Comparison of ENCODE assay signal across 18 cellular contexts in the genomic region with DNA sequence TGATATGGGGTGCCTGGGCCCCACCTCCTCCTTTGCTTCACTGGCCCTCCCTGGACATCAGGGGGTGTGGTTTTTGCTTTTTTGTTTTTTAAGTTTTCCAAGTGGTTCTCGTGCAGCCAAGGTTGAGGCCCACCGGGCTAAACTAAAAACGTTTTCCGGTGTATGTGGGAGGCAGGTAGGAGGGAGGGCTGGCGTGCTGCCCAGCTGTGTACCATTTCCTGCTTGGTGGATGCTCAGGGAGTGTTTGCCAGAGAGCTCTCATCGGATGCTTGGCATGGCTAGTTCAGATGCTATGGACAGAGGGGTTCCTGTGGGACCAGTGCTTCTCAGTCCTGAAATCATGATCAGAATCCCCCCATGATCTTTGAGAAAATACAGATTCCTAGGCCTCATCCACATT.
DNase-seq lines count a peak whose midpoint lies in the region; TF ChIP-seq lines count a peak whose summit lies in the region.
"Had no signal": no experiment of that assay in that cellular context is flagged by ENCODE, and none has a peak within 500 bp of the region (broad histone marks: within the 10 kb centered on the region; RNA-seq: fewer than 3 reads in every experiment).

No MANE protein-coding gene starts in this region.

- no peak overlapping the region for H3K4me3 ChIP-seq in tibial artery
- H3K4me3 ChIP-seq: spleen, stomach had no signal

- no peaks in the 10 kb centered on the region for H3K9me3 Mint-ChIP-seq in activated naive CD4-positive, alpha-beta T cell treated with anti-CD3 and anti-CD28 coated beads for 36 hours
- no peaks in the 10 kb centered on the region for H3K9me3 Mint-ChIP-seq in activated naive CD4-positive, alpha-beta T cell treated with anti-CD3 and anti-CD28 coated beads, Interleukin-2, amount 10 ng/mL, durations not matched to agents 7 days and 5 days

- H3K4me1 ChIP-seq in tibial artery = peaks cover 0 to 99% (median 76%) of the 10 kb centered on the region in 4 donors
- H3K4me1 ChIP-seq: parathyroid adenoma had no signal

- peak overlapping the region; percentile 13 to 81 for H3K27ac ChIP-seq in tibial artery
- H3K27ac ChIP-seq: parathyroid adenoma, spleen, stomach had no signal

- no peak overlapping the region for H3K4me3 Mint-ChIP-seq in activated naive CD4-positive, alpha-beta T cell treated with anti-CD3 and anti-CD28 coated beads for 36 hours
- no peak overlapping the region for H3K4me3 Mint-ChIP-seq in activated naive CD4-positive, alpha-beta T cell treated with anti-CD3 and anti-CD28 coated beads, Interleukin-2, amount 10 ng/mL, durations not matched to agents 7 days and 5 days
- H3K4me3 Mint-ChIP-seq: activated naive CD8-positive, alpha-beta T cell had no signal

- H3K36me3 Mint-ChIP-seq in activated naive CD4-positive, alpha-beta T cell treated with anti-CD3 and anti-CD28 coated beads for 36 hours (ENCODE audit: low read depth) = no peaks in the 10 kb centered on the region
- no peaks in the 10 kb centered on the region for H3K36me3 Mint-ChIP-seq in activated naive CD4-positive, alpha-beta T cell treated with anti-CD3 and anti-CD28 coated beads, Interleukin-2, amount 10 ng/mL, durations not matched to agents 7 days and 5 days
- H3K36me3 Mint-ChIP-seq: activated naive CD8-positive, alpha-beta T cell had no signal

- intact Hi-C loops in activated naive CD4-positive, alpha-beta T cell treated with anti-CD3 and anti-CD28 coated beads for 36 hours (cut with micrococcal nuclease) = no loop called here
- intact Hi-C loops in tibial artery (cut with DNase I; ENCODE audit: low total_unique reads) = no loop called here

- peaks cover 10% of the 10 kb centered on the region for H3K4me1 Mint-ChIP-seq in activated naive CD4-positive, alpha-beta T cell treated with anti-CD3 and anti-CD28 coated beads for 36 hours (ENCODE audit: low read depth)
- H3K4me1 Mint-ChIP-seq in activated naive CD4-positive, alpha-beta T cell treated with anti-CD3 and anti-CD28 coated beads, Interleukin-2, amount 10 ng/mL, durations not matched to agents 7 days and 5 days = peaks cover 3% of the 10 kb centered on the region

- CTCF ChIA-PET in activated naive CD4-positive, alpha-beta T cell treated with anti-CD3 and anti-CD28 coated beads for 36 hours (lab: Charles Lee) = no interaction called here
- CTCF ChIA-PET in activated naive CD4-positive, alpha-beta T cell treated with anti-CD3 and anti-CD28 coated beads, Interleukin-2, amount 10 ng/mL, durations not matched to agents 7 days and 5 days (lab: Charles Lee) = no interaction called here

- peak; percentile 27 for DNase-seq in activated naive CD4-positive, alpha-beta T cell treated with anti-CD3 and anti-CD28 coated beads for 36 hours
- no peak for DNase-seq in activated naive CD4-positive, alpha-beta T cell treated with anti-CD3 and anti-CD28 coated beads, Interleukin-2, amount 10 ng/mL, durations not matched to agents 7 days and 5 days
- DNase-seq in NCI-H1105 (lab: John Stamatoyannopoulos, UW) = peak; percentile 30
- peak; percentile 63 for DNase-seq in cerebellum (ENCODE audit: low spot score)
- no peak for DNase-seq in tibial artery
- no peak for DNase-seq in NCI-H446 (lab: John Stamatoyannopoulos, UW)
- DNase-seq in SKM-1 treated with dmso at 0.1 percent for 144 hours (lab: John Stamatoyannopoulos, UW; ENCODE audit: unreplicated experiment) = no peak
- DNase-seq in retina = no peak
- DNase-seq: activated CD4-positive, alpha-beta T cell treated with anti-CD3 and anti-CD28 coated beads for 1 hour; activated T-cell treated with anti-CD3 and anti-CD28 coated beads for 4 hours; effector memory CD4-positive, alpha-beta T cell; hippocampal formation; left colon; NCI-H187 treated with DMSO at 0.1 percent for 48 hours; spleen; stomach had no signal

- no peaks in the 10 kb centered on the region for H3K9me3 ChIP-seq in tibial artery
- H3K9me3 ChIP-seq: spleen, stomach had no signal

- no peaks in the 10 kb centered on the region for H3K36me3 ChIP-seq in tibial artery
- H3K36me3 ChIP-seq: spleen, stomach had no signal

- no peaks in the 10 kb centered on the region for H3K27me3 ChIP-seq in tibial artery
- H3K27me3 ChIP-seq: stomach had no signal

- no peak overlapping the region for H3K27ac Mint-ChIP-seq in activated naive CD4-positive, alpha-beta T cell treated with anti-CD3 and anti-CD28 coated beads for 36 hours
- H3K27ac Mint-ChIP-seq in activated naive CD4-positive, alpha-beta T cell treated with anti-CD3 and anti-CD28 coated beads, Interleukin-2, amount 10 ng/mL, durations not matched to agents 7 days and 5 days = no peak overlapping the region
- H3K27ac Mint-ChIP-seq: activated naive CD8-positive, alpha-beta T cell had no signal

- TF ChIP-seq CTCF in tibial artery (IDR thresholded peaks at IDR 0.05) = no peak

- no peaks in the 10 kb centered on the region for H3K27me3 Mint-ChIP-seq in activated naive CD4-positive, alpha-beta T cell treated with anti-CD3 and anti-CD28 coated beads for 36 hours (ENCODE audit: low read depth)
- peaks cover 14% of the 10 kb centered on the region for H3K27me3 Mint-ChIP-seq in activated naive CD4-positive, alpha-beta T cell treated with anti-CD3 and anti-CD28 coated beads, Interleukin-2, amount 10 ng/mL, durations not matched to agents 7 days and 5 days
- H3K27me3 Mint-ChIP-seq: activated naive CD8-positive, alpha-beta T cell had no signal

Comparison
In these comparisons a context has a peak if more than half of its experiments do, and no peak if none do; other contexts are left out.
1. DNase-seq: peak in activated naive CD4-positive, alpha-beta T cell treated with anti-CD3 and anti-CD28 coated beads for 36 hours (single experiment), NCI-H1105 (single experiment) and cerebellum (single experiment); none in activated naive CD4-positive, alpha-beta T cell treated with anti-CD3 and anti-CD28 coated beads, Interleukin-2, amount 10 ng/mL, durations not matched to agents 7 days and 5 days (single experiment), tibial artery (0 of 2), NCI-H446 (0 of 2), SKM-1 treated with dmso at 0.1 percent for 144 hours (single experiment) and retina (single experiment).